9 cellular contexts compared by ENCODE assay signal in genomic region chr18:48814490-48815181, GRCh38.
A peak's percentile ranks its signal among the peaks of the same experiment; 100 is the strongest.
DNase-seq lines count a peak whose midpoint lies in the region; ATAC-seq lines count a peak whose summit lies in the region.
"Had no signal": no experiment of that assay in that cellular context is flagged by ENCODE, and none has a peak within 500 bp of the region (broad histone marks: within the 10 kb centered on the region; RNA-seq: fewer than 3 reads in every experiment).

No MANE protein-coding gene starts in this region.

- H3K4me3 Mint-ChIP-seq in activated CD4-positive, alpha-beta T cell treated with anti-CD3 and anti-CD28 coated beads, Interleukin-2, amount 10 ng/mL, durations not matched to agents 7 days and 5 days: no peak overlapping the region

- H3K27ac Mint-ChIP-seq in activated CD4-positive, alpha-beta T cell treated with anti-CD3 and anti-CD28 coated beads, Interleukin-2, amount 10 ng/mL, durations not matched to agents 7 days and 5 days: peak overlapping the region; percentile 89

- peaks cover 41% of the 10 kb centered on the region for H3K4me1 Mint-ChIP-seq in activated CD4-positive, alpha-beta T cell treated with anti-CD3 and anti-CD28 coated beads, Interleukin-2, amount 10 ng/mL, durations not matched to agents 7 days and 5 days

- DNase-seq in activated CD4-positive, alpha-beta T cell treated with anti-CD3 and anti-CD28 coated beads, Interleukin-2, amount 10 ng/mL, durations not matched to agents 7 days and 5 days: no peak
- DNase-seq in activated CD4-positive, alpha-beta T cell treated with anti-CD3 and anti-CD28 coated beads, Interleukin-2, amount 50 U/mL, for 4 hours: no peak
- DNase-seq in activated CD8-positive, alpha-beta memory T cell treated with anti-CD3 and anti-CD28 coated beads, Interleukin-2, amount 50 U/mL, for 48 hours: peak; percentile 50
- DNase-seq in islet precursor cell: peak; percentile 20
- DNase-seq in stromal cell of bone marrow (ENCODE audit: low read depth): peak; percentile 33
- no peak for DNase-seq in MV-4-11 (lab: John Stamatoyannopoulos, UW)
- DNase-seq: NCI-H2171 treated with DMSO at 0.1 percent for 48 hours had no signal

- no peak for ATAC-seq in HG03139 (IDR thresholded peaks at IDR 0.05; ENCODE audit: unreplicated experiment)
- ATAC-seq in HG03135 (IDR thresholded peaks at IDR 0.05; ENCODE audit: unreplicated experiment): no peak

- H3K36me3 Mint-ChIP-seq in activated CD4-positive, alpha-beta T cell treated with anti-CD3 and anti-CD28 coated beads, Interleukin-2, amount 10 ng/mL, durations not matched to agents 7 days and 5 days (ENCODE audit: low read depth): no peaks in the 10 kb centered on the region

- CTCF ChIA-PET in activated CD4-positive, alpha-beta T cell treated with anti-CD3 and anti-CD28 coated beads, Interleukin-2, amount 10 ng/mL, durations not matched to agents 7 days and 5 days (lab: Charles Lee): interaction anchor here (0.6 to 2.7 kb wide), 5 partner anchors 10 to 704 kb away, joined by 3 to 10 read pairs (median 3); no protein-coding TSS in a partner anchor

- POLR2A ChIA-PET in activated CD4-positive, alpha-beta T cell treated with anti-CD3 and anti-CD28 coated beads, Interleukin-2, amount 10 ng/mL, durations not matched to agents 7 days and 5 days (lab: Charles Lee): no interaction called here

- H3K27me3 Mint-ChIP-seq in activated CD4-positive, alpha-beta T cell treated with anti-CD3 and anti-CD28 coated beads, Interleukin-2, amount 10 ng/mL, durations not matched to agents 7 days and 5 days: no peaks in the 10 kb centered on the region

- H3K9me3 Mint-ChIP-seq in activated CD4-positive, alpha-beta T cell treated with anti-CD3 and anti-CD28 coated beads, Interleukin-2, amount 10 ng/mL, durations not matched to agents 7 days and 5 days: no peaks in the 10 kb centered on the region

Comparison
In these comparisons a context has a peak if more than half of its experiments do, and no peak if none do; other contexts are left out.
1. DNase-seq: peak in activated CD8-positive, alpha-beta memory T cell treated with anti-CD3 and anti-CD28 coated beads, Interleukin-2, amount 50 U/mL, for 48 hours (single experiment), islet precursor cell (single experiment) and stromal cell of bone marrow (single experiment); none in activated CD4-positive, alpha-beta T cell treated with anti-CD3 and anti-CD28 coated beads, Interleukin-2, amount 10 ng/mL, durations not matched to agents 7 days and 5 days (single experiment), activated CD4-positive, alpha-beta T cell treated with anti-CD3 and anti-CD28 coated beads, Interleukin-2, amount 50 U/mL, for 4 hours (0 of 2) and MV-4-11 (single experiment).